In the genomic region with DNA sequence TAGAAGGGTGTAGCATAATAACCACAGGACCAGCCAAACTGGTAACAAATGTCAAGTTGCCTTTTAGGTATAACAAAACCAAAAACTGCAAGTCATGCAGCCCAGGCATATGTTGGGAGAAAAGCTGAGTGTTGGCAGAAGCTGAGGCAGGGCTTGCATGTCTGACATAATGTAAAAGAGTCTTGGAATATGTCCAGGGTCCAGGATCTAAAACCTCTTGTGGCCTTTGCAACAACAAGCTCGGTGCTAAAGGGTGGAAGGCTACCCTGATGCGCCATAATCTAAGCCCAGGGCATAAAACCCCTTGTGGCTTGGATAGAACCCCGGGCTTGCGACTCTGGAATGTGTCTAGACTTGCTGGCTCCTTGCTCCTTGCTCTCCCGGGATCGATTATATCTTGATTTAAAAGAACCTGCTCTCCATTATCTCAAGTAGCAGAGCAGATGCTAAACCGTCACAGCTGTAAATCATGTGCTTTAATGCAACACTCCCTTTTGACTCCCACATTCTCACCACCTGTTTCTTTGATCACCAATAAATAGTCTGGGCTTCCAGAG, we compare ENCODE assay signal across 13 cellular contexts. TPM values are rescaled to one million over a fixed set of nuclear protein-coding genes. Genes with fewer than 3 reads are reported as not detected.
DNase-seq lines count a peak whose midpoint lies in the region; ATAC-seq, FAIRE-seq and TF ChIP-seq lines count a peak whose summit lies in the region.
"Had no signal": no experiment of that assay in that cellular context is flagged by ENCODE, and none has a peak within 500 bp of the region (broad histone marks: within the 10 kb centered on the region; RNA-seq: fewer than 3 reads in every experiment).

No MANE protein-coding gene starts in this region.

- no peak for ATAC-seq in GM19467 (IDR thresholded peaks at IDR 0.05; ENCODE audit: unreplicated experiment)
- ATAC-seq: left cardiac atrium had no signal

- no peaks in the 10 kb centered on the region for H3K27me3 ChIP-seq in endodermal cell (ENCODE audit: control insufficient read depth, insufficient read depth, low read length, poor library complexity, severe bottlenecking)
- H3K27me3 ChIP-seq in suprapubic skin, result no peaks in the 10 kb centered on the region
- H3K27me3 ChIP-seq: dorsolateral prefrontal cortex had no signal

- 89 to 91% methylated on average over 7 of the region's 7 CpGs for WGBS in endodermal cell (ENCODE audit: insufficient coverage in 1 of 2, insufficient read length in 1 of 2), 2 experiments
- 27% methylated on average over 7 of the region's 7 CpGs for WGBS in suprapubic skin

- peak; percentile 46 for DNase-seq in DMS53 (lab: John Stamatoyannopoulos, UW)
- DNase-seq in DMS53 treated with DMSO at 0.1 percent for 48 hours (lab: John Stamatoyannopoulos, UW; ENCODE audit: unreplicated experiment), result no peak
- peak; percentile 2 for DNase-seq in NCI-H226
- DNase-seq in endodermal cell, result no peak
- DNase-seq in skeletal muscle cell (ENCODE audit: low read depth), result peak; percentile 71
- DNase-seq in kidney, result no peak
- no peak for DNase-seq in suprapubic skin (ENCODE audit: low spot score in 2 of 2)
- DNase-seq: dorsolateral prefrontal cortex; left cardiac atrium; stimulated activated CD4-positive, alpha-beta T cell treated with anti-CD3 and anti-CD28 coated beads, Interleukin-15, amount 100 ng/mL, for 24 hours had no signal

- no peak for TF ChIP-seq EP300 in suprapubic skin (IDR thresholded peaks at IDR 0.05)

- TF ChIP-seq CTCF in endodermal cell (conservative IDR thresholded peaks at IDR 0.05) (no peak), kidney (IDR thresholded peaks at IDR 0.05; ENCODE audit: borderline replicate concordance, extremely low read depth, insufficient read depth) (no peak), suprapubic skin (IDR thresholded peaks at IDR 0.05) (no peak)

- H3K4me1 ChIP-seq in endodermal cell (ENCODE audit: control insufficient read depth, insufficient read depth, low read length) (peaks cover 6% of the 10 kb centered on the region), kidney (ENCODE audit: control insufficient read depth in 1 of 2, insufficient read depth in 1 of 2, low read depth in 1 of 2, low read length in 2 of 2) (no peaks in the 10 kb centered on the region), suprapubic skin (peaks cover 14% of the 10 kb centered on the region)

- intact Hi-C loops in kidney (cut with DNase I), result no loop called here

- TF ChIP-seq POLR2A in suprapubic skin (IDR thresholded peaks at IDR 0.05), result no peak

- H3K27me3 Mint-ChIP-seq in endodermal cell (ENCODE audit: insufficient read depth), result no peaks in the 10 kb centered on the region

- no peak overlapping the region for H3K4me3 Mint-ChIP-seq in endodermal cell

- peaks cover 7% of the 10 kb centered on the region for H3K36me3 Mint-ChIP-seq in endodermal cell (ENCODE audit: low read depth)

- no peaks in the 10 kb centered on the region for H3K36me3 ChIP-seq in endodermal cell (ENCODE audit: control insufficient read depth, insufficient read depth, low read length)
- H3K36me3 ChIP-seq in kidney (ENCODE audit: control insufficient read depth in 1 of 2, insufficient read depth in 2 of 2, low read length in 2 of 2), result no peaks in the 10 kb centered on the region
- H3K36me3 ChIP-seq in suprapubic skin, result no peaks in the 10 kb centered on the region
- H3K36me3 ChIP-seq: thoracic aorta had no signal

- H3K9ac ChIP-seq in endodermal cell (ENCODE audit: extremely low read depth, low read length, poor library complexity, severe bottlenecking), result no peak overlapping the region
- no peak overlapping the region for H3K9ac ChIP-seq in kidney (ENCODE audit: low read length in 2 of 2)

- H3K9me3 Mint-ChIP-seq in endodermal cell, result peaks cover 17% of the 10 kb centered on the region

- no peak for FAIRE-seq in kidney (lab: Jason Lieb, UNC)

- H3K27ac Mint-ChIP-seq in endodermal cell, result peak overlapping the region; percentile 89

- H3K9me3 ChIP-seq in endodermal cell (ENCODE audit: control insufficient read depth, low read length) (peaks cover 34% of the 10 kb centered on the region), kidney (ENCODE audit: control insufficient read depth in 1 of 2, low read length in 2 of 2) (no peaks in the 10 kb centered on the region), suprapubic skin (no peaks in the 10 kb centered on the region)
- H3K9me3 ChIP-seq: thoracic aorta had no signal

- peaks cover 17% of the 10 kb centered on the region for H3K4me1 Mint-ChIP-seq in endodermal cell

- H3K4me3 ChIP-seq in endodermal cell (ENCODE audit: low read length), result no peak overlapping the region
- no peak overlapping the region for H3K4me3 ChIP-seq in skeletal muscle cell (ENCODE audit: low read depth, low read length)
- H3K4me3 ChIP-seq in kidney (ENCODE audit: low read length in 2 of 2), result no peak overlapping the region
- no peak overlapping the region for H3K4me3 ChIP-seq in suprapubic skin
- H3K4me3 ChIP-seq: dorsolateral prefrontal cortex, thoracic aorta had no signal

- H3K27ac ChIP-seq in endodermal cell (ENCODE audit: low read depth, low read length) (no peak overlapping the region), kidney (ENCODE audit: low read depth in 2 of 2, low read length in 2 of 2) (no peak overlapping the region), suprapubic skin (no peak overlapping the region)
- H3K27ac ChIP-seq: 22Rv1, dorsolateral prefrontal cortex, thoracic aorta had no signal

RNA-seq across cellular contexts. Expression of a gene that starts 26.5 kb away (rescaled TPM):
- total RNA-seq in endodermal cell (10 to 100 TPM; 41.2 to 47.0 TPM), kidney (28.2 TPM), suprapubic skin (10 to 100 TPM; 14.3 to 23.5 (median 17.2) TPM)
- 28.2 TPM for polyA plus RNA-seq in endodermal cell (2013, experiment 1 of 2)
- polyA plus RNA-seq in endodermal cell (2013, experiment 2 of 2), result 29.4 TPM
- 17.9 TPM for polyA plus RNA-seq in kidney (ENCODE audit: insufficient read depth, low read depth, low replicate concordance)

Comparison
In these comparisons a context has a peak if more than half of its experiments do, and no peak if none do; other contexts are left out.
1. DNase-seq: peak in DMS53 (single experiment), NCI-H226 (single experiment) and skeletal muscle cell (single experiment); none in DMS53 treated with DMSO at 0.1 percent for 48 hours (single experiment), endodermal cell (single experiment), kidney (single experiment) and suprapubic skin (0 of 2).